In genomic region chr17:74303300-74303699, GRCh38 we compare ENCODE assay signal across 19 cellular contexts. TPM values are rescaled to one million over a fixed set of nuclear protein-coding genes. Genes with fewer than 3 reads are reported as not detected.
"Had no signal": no experiment of that assay in that cellular context is flagged by ENCODE, and none has a peak within 500 bp of the region (broad histone marks: within the 10 kb centered on the region; RNA-seq: fewer than 3 reads in every experiment).

No MANE protein-coding gene starts in this region.

- H3K4me3 Mint-ChIP-seq: activated CD4-positive, alpha-beta T cell treated with anti-CD3 and anti-CD28 coated beads for 36 hours; activated CD8-positive, alpha-beta T cell treated with anti-CD3 and anti-CD28 coated beads for 36 hours; stimulated activated memory B cell treated with anti-CD40 and anti-IgM and Interleukin-4, amounts not matched to agents 10 μg/mL and 1 μg/mL and 100 μg/mL, for 72 hours had no signal

- H3K9me3 Mint-ChIP-seq: activated CD8-positive, alpha-beta T cell treated with anti-CD3 and anti-CD28 coated beads for 36 hours; stimulated activated memory B cell treated with anti-CD40 and anti-IgM and Interleukin-4, amounts not matched to agents 10 μg/mL and 1 μg/mL and 100 μg/mL, for 72 hours had no signal

- H3K27ac Mint-ChIP-seq: activated CD4-positive, alpha-beta T cell treated with anti-CD3 and anti-CD28 coated beads for 36 hours; activated CD8-positive, alpha-beta T cell treated with anti-CD3 and anti-CD28 coated beads for 36 hours; stimulated activated memory B cell treated with anti-CD40 and anti-IgM and Interleukin-4, amounts not matched to agents 10 μg/mL and 1 μg/mL and 100 μg/mL, for 72 hours had no signal

- DNase-seq: activated CD4-positive, alpha-beta T cell treated with anti-CD3 and anti-CD28 coated beads for 36 hours; activated CD8-positive, alpha-beta memory T cell treated with anti-CD3 and anti-CD28 coated beads, Interleukin-2, amount 50 U/mL, for 48 hours; activated CD8-positive, alpha-beta T cell treated with anti-CD3 and anti-CD28 coated beads for 36 hours; activated naive CD4-positive, alpha-beta T cell; aorta; hypothalamus; kidney glomerular epithelial cell; lower lobe of right lung; midbrain; trophoblast cell; WERI-Rb-1 had no signal

- H3K36me3 Mint-ChIP-seq: stimulated activated memory B cell treated with anti-CD40 and anti-IgM and Interleukin-4, amounts not matched to agents 10 μg/mL and 1 μg/mL and 100 μg/mL, for 72 hours had no signal

RNA-seq across cellular contexts. Expression of gene KIF19, which starts 22.7 kb away (rescaled TPM):
- total RNA-seq: bronchial epithelial cell, chondrocyte, smooth muscle cell had no signal

RNA-seq across cellular contexts. Expression of gene DNAI2, which starts 29.3 kb away (rescaled TPM):
- total RNA-seq: aorta, bronchial epithelial cell, chondrocyte, esophagus mucosa, glomerular endothelial cell, right atrium auricular region, smooth muscle cell, subcutaneous adipose tissue had no signal

RNA-seq across cellular contexts. Expression of gene BTBD17, which starts 58.4 kb away (rescaled TPM):
- total RNA-seq: activated CD4-positive, alpha-beta T cell treated with anti-CD3 and anti-CD28 coated beads for 36 hours; activated CD8-positive, alpha-beta T cell treated with anti-CD3 and anti-CD28 coated beads for 36 hours; aorta; bronchial epithelial cell; chondrocyte; esophagus mucosa; glomerular endothelial cell; lower lobe of right lung; right atrium auricular region; smooth muscle cell; subcutaneous adipose tissue had no signal
